In genomic region chr14:84527706-84528105, GRCh38 we compare ENCODE assay signal across 15 cellular contexts.
"Had no signal": no experiment of that assay in that cellular context is flagged by ENCODE, and none has a peak within 500 bp of the region (broad histone marks: within the 10 kb centered on the region; RNA-seq: fewer than 3 reads in every experiment).

No MANE protein-coding gene starts in this region.

- H3K4me3 ChIP-seq: right atrium auricular region, skin epidermis, thoracic aorta had no signal

- FAIRE-seq: bronchial epithelial cell had no signal

- H3K9me3 ChIP-seq: right atrium auricular region, thoracic aorta had no signal

- H3K27ac ChIP-seq: foreskin keratinocyte, right atrium auricular region, skin epidermis, thoracic aorta, WERI-Rb-1 had no signal

- H3K4me1 ChIP-seq: foreskin keratinocyte, right atrium auricular region had no signal

- DNase-seq: activated CD4-positive, alpha-beta T cell treated with anti-CD3 and anti-CD28 coated beads for 36 hours; activated CD8-positive, alpha-beta memory T cell treated with anti-CD3 and anti-CD28 coated beads, Interleukin-2, amount 50 U/mL, for 48 hours; activated CD8-positive, alpha-beta T cell treated with anti-CD3 and anti-CD28 coated beads, Interleukin-2, amount 10 ng/mL, durations not matched to agents 7 days and 5 days; activated naive CD4-positive, alpha-beta T cell; aorta; foreskin keratinocyte; islet precursor cell; nucleus accumbens; stimulated activated CD4-positive, alpha-beta T cell treated with anti-CD3 and anti-CD28 coated beads, Interleukin-4, amount 100 ng/mL, for 4 hours; stimulated activated naive CD8-positive, alpha-beta T cell treated with anti-CD3 and anti-CD28 coated beads, Interleukin-15, amount 100 ng/mL, for 72 hours; WERI-Rb-1 had no signal

- H3K27me3 ChIP-seq: foreskin keratinocyte, right atrium auricular region had no signal

- H3K36me3 ChIP-seq: right atrium auricular region, thoracic aorta, WERI-Rb-1 had no signal
